In the genomic region with DNA sequence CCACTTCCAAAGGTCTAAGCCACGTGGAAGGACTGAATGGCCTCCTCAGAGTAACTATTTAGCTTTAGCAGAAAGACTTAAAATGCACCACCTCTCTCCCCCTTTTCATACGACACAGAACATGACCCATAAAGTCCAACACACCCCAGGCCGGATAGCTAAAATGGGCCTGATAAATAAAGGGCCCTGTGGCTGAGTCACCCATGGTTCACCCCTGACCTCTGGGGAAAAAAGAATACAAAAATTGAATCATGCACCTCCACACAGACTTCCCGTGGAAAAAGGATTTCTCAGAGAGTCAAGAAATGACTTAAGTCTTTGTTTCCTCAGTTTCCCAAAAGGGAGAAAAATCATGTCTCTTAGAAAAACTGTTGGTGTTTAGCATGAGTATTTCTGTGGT, we compare ENCODE assay signal across 1 cellular context.
TF ChIP-seq lines count a peak whose summit lies in the region.

No MANE protein-coding gene starts in this region.

TF ChIP-seq in endothelial cell of umbilical vein, 7 proteins besides CTCF, POLR2A, EP300 and RAD21 (continued from another document):
- TF ChIP-seq POLR2AphosphoS5 (IDR thresholded peaks at IDR 0.05; ENCODE audit: insufficient read depth, low read depth, low read length) = no peak
- TF ChIP-seq JUN (IDR thresholded peaks at IDR 0.05; ENCODE audit: borderline replicate concordance, insufficient read depth, insufficient read length, low read depth) = peak; percentile 37
- peak; percentile 38 for TF ChIP-seq GATA2 (IDR thresholded peaks at IDR 0.05; ENCODE audit: insufficient read depth, insufficient read length, low read depth, low read length)
- TF ChIP-seq, protein P1, sequence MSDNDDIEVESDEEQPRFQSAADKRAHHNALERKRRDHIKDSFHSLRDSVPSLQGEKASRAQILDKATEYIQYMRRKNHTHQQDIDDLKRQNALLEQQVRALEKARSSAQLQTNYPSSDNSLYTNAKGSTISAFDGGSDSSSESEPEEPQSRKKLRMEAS (IDR thresholded peaks at IDR 0.05; ENCODE audit: insufficient read depth, insufficient read length) = no peak
- no peak for TF ChIP-seq MYC (IDR thresholded peaks at IDR 0.05; ENCODE audit: low read depth, low read length)
TF ChIP-seq in endothelial cell of umbilical vein: peak in this region for 3.
